Comparison of ENCODE assay signal across 1 cellular context in genomic region chr10:72365106-72365505, GRCh38.
TF ChIP-seq lines count a peak whose summit lies in the region.

No MANE protein-coding gene starts in this region.

TF ChIP-seq in GM12878, 131 proteins besides CTCF, POLR2A, EP300 and RAD21:
- TF ChIP-seq KDM1A (IDR thresholded peaks at IDR 0.05; ENCODE audit: borderline replicate concordance) (no peak), FOXK2 (IDR thresholded peaks at IDR 0.05) (no peak), RFX5 (IDR thresholded peaks at IDR 0.05; ENCODE audit: low read depth, low read length) (no peak), ZZZ3 (IDR thresholded peaks at IDR 0.05; ENCODE audit: control insufficient read depth, insufficient read length, low read depth) (no peak), NFIC (IDR thresholded peaks at IDR 0.05; ENCODE audit: low read depth, low read length) (no peak), PRDM15 (CRISPR knock-in tag; IDR thresholded peaks at IDR 0.05) (no peak), RUNX3 (IDR thresholded peaks at IDR 0.05; ENCODE audit: low read length) (no peak), BMI1 (IDR thresholded peaks at IDR 0.05; ENCODE audit: borderline replicate concordance) (no peak), CEBPB (IDR thresholded peaks at IDR 0.05; ENCODE audit: borderline replicate concordance in 1 of 2, low read depth in 2 of 2, low read length in 2 of 2) (no peak), JUNB (IDR thresholded peaks at IDR 0.05) (no peak), TCF3 (IDR thresholded peaks at IDR 0.05; ENCODE audit: borderline replicate concordance, insufficient read depth, low read depth, low read length) (no peak), NFXL1 (IDR thresholded peaks at IDR 0.05; ENCODE audit: borderline replicate concordance) (no peak), CREB1 (IDR thresholded peaks at IDR 0.05; ENCODE audit: low read depth) (no peak), NFYA (IDR thresholded peaks at IDR 0.05; ENCODE audit: borderline replicate concordance, low read depth, low read length) (no peak)
